Comparison of ENCODE assay signal across 21 cellular contexts in the genomic region with DNA sequence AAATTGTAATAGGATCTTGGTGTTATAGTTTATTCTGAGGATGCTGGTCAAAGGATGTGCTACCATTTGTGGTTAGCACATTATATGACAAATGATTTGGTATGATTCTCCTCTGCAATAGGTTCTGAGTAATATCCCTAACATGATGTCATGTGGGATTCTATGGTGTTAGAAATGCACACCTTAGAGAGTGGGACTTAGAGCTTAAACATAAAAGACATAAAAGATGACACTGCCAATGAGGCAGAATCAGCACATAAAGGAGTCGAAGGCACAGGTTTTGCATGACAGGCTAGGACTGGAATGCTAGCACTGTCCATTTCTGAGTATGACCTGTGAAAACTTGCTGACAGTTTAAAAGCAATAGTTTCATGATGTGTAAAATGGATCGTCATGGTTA.
"Had no signal": no experiment of that assay in that cellular context is flagged by ENCODE, and none has a peak within 500 bp of the region (broad histone marks: within the 10 kb centered on the region; RNA-seq: fewer than 3 reads in every experiment).

No MANE protein-coding gene starts in this region.

- H3K4me3 Mint-ChIP-seq: activated CD4-positive, alpha-beta memory T cell treated with anti-CD3 and anti-CD28 coated beads, Interleukin-2, amount 10 ng/mL, durations not matched to agents 7 days and 5 days; activated naive CD8-positive, alpha-beta T cell treated with anti-CD3 and anti-CD28 coated beads, Interleukin-2, amount 10 ng/mL, durations not matched to agents 7 days and 5 days; effector memory CD8-positive, alpha-beta T cell; nephron progenitor cell had no signal

- DNase-seq: activated CD4-positive, alpha-beta memory T cell treated with anti-CD3 and anti-CD28 coated beads, Interleukin-2, amount 10 ng/mL, durations not matched to agents 7 days and 5 days; activated CD4-positive, alpha-beta T cell treated with anti-CD3 and anti-CD28 coated beads for 4 hours; activated CD8-positive, alpha-beta memory T cell treated with anti-CD3 and anti-CD28 coated beads, Interleukin-2, amount 50 U/mL, for 4 hours; activated gamma-delta T cell treated with Interleukin-2 at 50 U/mL for 16 hours; activated naive CD8-positive, alpha-beta T cell treated with anti-CD3 and anti-CD28 coated beads, Interleukin-2, amount 10 ng/mL, durations not matched to agents 7 days and 5 days; body of pancreas; caudate nucleus; effector memory CD8-positive, alpha-beta T cell; gastrocnemius medialis; head of caudate nucleus; kidney; left lung; midbrain; nephron progenitor cell; nucleus accumbens; posterior cingulate gyrus; stimulated activated naive CD4-positive, alpha-beta T cell; T-helper 2 cell; WERI-Rb-1 had no signal

- H3K36me3 ChIP-seq: gastrocnemius medialis, WERI-Rb-1 had no signal

- ATAC-seq: body of pancreas; effector memory CD8-positive, alpha-beta T cell; gastrocnemius medialis; left lung had no signal

- H3K27ac Mint-ChIP-seq: activated CD4-positive, alpha-beta memory T cell treated with anti-CD3 and anti-CD28 coated beads, Interleukin-2, amount 10 ng/mL, durations not matched to agents 7 days and 5 days; activated naive CD8-positive, alpha-beta T cell treated with anti-CD3 and anti-CD28 coated beads, Interleukin-2, amount 10 ng/mL, durations not matched to agents 7 days and 5 days; nephron progenitor cell had no signal

- H3K4me3 ChIP-seq: body of pancreas, gastrocnemius medialis, left lung, tibial nerve had no signal

- H3K27me3 Mint-ChIP-seq: activated CD4-positive, alpha-beta memory T cell treated with anti-CD3 and anti-CD28 coated beads, Interleukin-2, amount 10 ng/mL, durations not matched to agents 7 days and 5 days; activated naive CD8-positive, alpha-beta T cell treated with anti-CD3 and anti-CD28 coated beads, Interleukin-2, amount 10 ng/mL, durations not matched to agents 7 days and 5 days; effector memory CD8-positive, alpha-beta T cell had no signal

- FAIRE-seq: kidney, urothelium cell line had no signal

- H3K27ac ChIP-seq: body of pancreas, gastrocnemius medialis, left lung, tibial nerve, WERI-Rb-1 had no signal

- H3K4me1 Mint-ChIP-seq: nephron progenitor cell had no signal

- H3K27me3 ChIP-seq: body of pancreas, gastrocnemius medialis, left lung, tibial nerve had no signal

- H3K9me3 Mint-ChIP-seq: activated naive CD8-positive, alpha-beta T cell treated with anti-CD3 and anti-CD28 coated beads, Interleukin-2, amount 10 ng/mL, durations not matched to agents 7 days and 5 days; effector memory CD8-positive, alpha-beta T cell; nephron progenitor cell had no signal

- H3K4me1 ChIP-seq: body of pancreas, gastrocnemius medialis, tibial nerve had no signal

- H3K9me3 ChIP-seq: body of pancreas, gastrocnemius medialis, left lung, tibial nerve had no signal
